1 cellular context compared by ENCODE assay signal in genomic region chr6:117605169-117605826, GRCh38.
TF ChIP-seq lines count a peak whose summit lies in the region.

No MANE protein-coding gene starts in this region.

TF ChIP-seq in HepG2, 621 proteins besides CTCF, POLR2A, EP300 and RAD21 (continued from another document and continues in another):
- TF ChIP-seq FOXP1 (IDR thresholded peaks at IDR 0.05) (no peak), FOXP1 (CRISPR knock-in tag; IDR thresholded peaks at IDR 0.05) (no peak), ZNF616 (CRISPR knock-in tag; IDR thresholded peaks at IDR 0.05; ENCODE audit: low read depth) (no peak), ZNF503 (CRISPR knock-in tag; IDR thresholded peaks at IDR 0.05) (no peak), ZNF709 (CRISPR knock-in tag; IDR thresholded peaks at IDR 0.05) (no peak), MAFF (IDR thresholded peaks at IDR 0.05; ENCODE audit: low read depth, low read length) (peak; percentile 24; the same call in 1 of the 2 replicates), TRIM24 (CRISPR knock-in tag; IDR thresholded peaks at IDR 0.05) (no peak), MIER3 (CRISPR knock-in tag; IDR thresholded peaks at IDR 0.05; ENCODE audit: borderline replicate concordance) (peak; percentile 41; the same call in 1 of the 2 replicates), NKX3-1 (CRISPR knock-in tag; IDR thresholded peaks at IDR 0.05) (no peak), ZNF496 (CRISPR knock-in tag; IDR thresholded peaks at IDR 0.05; ENCODE audit: insufficient replicate concordance) (no peak), ZNF564 (CRISPR knock-in tag; IDR thresholded peaks at IDR 0.05) (no peak), CBX2 (IDR thresholded peaks at IDR 0.05; ENCODE audit: low read depth, low read length) (no peak), CBX2 (CRISPR knock-in tag; IDR thresholded peaks at IDR 0.05; ENCODE audit: low read depth) (no peak), HMGXB4 (CRISPR knock-in tag; IDR thresholded peaks at IDR 0.05; ENCODE audit: borderline replicate concordance in 1 of 2, low read depth in 1 of 2) (peak; percentile 19 to 51; a peak in 1 of 4 replicates), KLF6 (CRISPR knock-in tag; IDR thresholded peaks at IDR 0.05) (peak; percentile 54; the same call in 1 of the 2 replicates), MAFK (conservative IDR thresholded peaks at IDR 0.05 in 1 of 2, IDR thresholded peaks at IDR 0.05 in 1 of 2; ENCODE audit: low read length in 2 of 2) (peak; percentile 13 to 26; a peak in 1 of 4 replicates), HNF1A (IDR thresholded peaks at IDR 0.05; ENCODE audit: low read depth) (no peak), HNF1A (CRISPR knock-in tag; IDR thresholded peaks at IDR 0.05; ENCODE audit: borderline replicate concordance) (no peak), KLF11 (CRISPR knock-in tag; IDR thresholded peaks at IDR 0.05) (no peak), ZNF614 (CRISPR knock-in tag; IDR thresholded peaks at IDR 0.05; ENCODE audit: borderline replicate concordance) (0 out of 2 replicates have a peak, but pooled peaks have one; percentile 58), THRA (CRISPR knock-in tag; IDR thresholded peaks at IDR 0.05; ENCODE audit: borderline replicate concordance) (no peak), CHD2 (IDR thresholded peaks at IDR 0.05; ENCODE audit: low read depth, low read length) (no peak), ZNF124 (CRISPR knock-in tag; IDR thresholded peaks at IDR 0.05) (peak; percentile 67; the same call in 1 of the 2 replicates), ZBED4 (CRISPR knock-in tag; IDR thresholded peaks at IDR 0.05; ENCODE audit: borderline replicate concordance) (no peak), HMGXB3 (CRISPR knock-in tag; IDR thresholded peaks at IDR 0.05; ENCODE audit: borderline replicate concordance) (peak; percentile 55; the same call in 1 of the 2 replicates), SMC3 (IDR thresholded peaks at IDR 0.05; ENCODE audit: low read length) (peak; percentile 92), FOXO1 (CRISPR knock-in tag; IDR thresholded peaks at IDR 0.05) (0 out of 2 replicates have a peak, but pooled peaks have one; percentile 12), FOXA3 (CRISPR knock-in tag; IDR thresholded peaks at IDR 0.05) (0 out of 2 replicates have a peak, but pooled peaks have one; percentile 18), ZNF331 (CRISPR knock-in tag; IDR thresholded peaks at IDR 0.05) (peak; percentile 53; the same call in 1 of the 2 replicates), RERE (CRISPR knock-in tag; IDR thresholded peaks at IDR 0.05; ENCODE audit: low read depth) (no peak), BRCA1 (CRISPR knock-in tag; IDR thresholded peaks at IDR 0.05) (0 out of 2 replicates have a peak, but pooled peaks have one; percentile 47), HHEX (CRISPR knock-in tag; IDR thresholded peaks at IDR 0.05) (no peak), ZKSCAN8 (CRISPR knock-in tag; IDR thresholded peaks at IDR 0.05; ENCODE audit: borderline replicate concordance) (peak; percentile 53; the same call in 1 of the 2 replicates)
